ENCODE assay signal across 28 cellular contexts in the genomic region with DNA sequence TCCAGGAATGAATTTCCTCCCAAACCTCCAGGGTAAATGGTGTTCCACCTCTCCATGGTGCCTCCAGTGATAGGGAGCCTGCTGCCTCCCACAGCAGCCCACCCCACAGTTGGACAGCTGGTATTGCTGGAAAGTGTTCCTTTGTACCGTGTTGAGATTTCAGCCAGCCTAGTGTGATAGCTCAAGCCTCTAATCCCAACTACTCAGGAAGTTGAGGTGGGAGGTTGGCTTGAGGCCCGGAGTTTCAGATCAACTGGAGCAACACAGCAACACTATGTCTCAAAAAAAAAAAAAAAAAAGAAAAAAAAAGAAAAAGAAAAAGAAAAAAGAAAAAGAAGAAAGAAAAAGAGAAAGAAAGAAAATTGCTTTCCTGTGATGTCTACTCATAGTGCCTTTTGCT.
"Had no signal": no experiment of that assay in that cellular context is flagged by ENCODE, and none has a peak within 500 bp of the region (broad histone marks: within the 10 kb centered on the region; RNA-seq: fewer than 3 reads in every experiment).

No MANE protein-coding gene starts in this region.

- H3K27ac ChIP-seq: ascending aorta, cardiac muscle cell, WERI-Rb-1 had no signal

- H3K36me3 ChIP-seq: ascending aorta, cardiac muscle cell, WERI-Rb-1 had no signal

- H3K9me3 ChIP-seq: ascending aorta had no signal

- H3K27me3 ChIP-seq: ascending aorta, cardiac muscle cell had no signal

- H3K4me3 ChIP-seq: ascending aorta, cardiac muscle cell had no signal

- DNase-seq: activated CD4-positive, alpha-beta memory T cell treated with anti-CD3 and anti-CD28 coated beads, Interleukin-2, amount 10 ng/mL, durations not matched to agents 7 days and 5 days; activated CD4-positive, alpha-beta T cell treated with anti-CD3 and anti-CD28 coated beads for 1 hour; activated CD4-positive, alpha-beta T cell treated with anti-CD3 and anti-CD28 coated beads for 36 hours; activated CD4-positive, alpha-beta T cell treated with anti-CD3 and anti-CD28 coated beads for 48 hours; activated CD4-positive, alpha-beta T cell treated with anti-CD3 and anti-CD28 coated beads, Interleukin-2, amount 10 ng/mL, durations not matched to agents 7 days and 5 days; activated CD4-positive, alpha-beta T cell treated with anti-CD3 and anti-CD28 coated beads, Interleukin-2, amount 50 U/mL, for 48 hours; activated CD4-positive, CD25-positive, alpha-beta regulatory T cell; activated CD8-positive, alpha-beta memory T cell treated with anti-CD3 and anti-CD28 coated beads for 24 hours; activated CD8-positive, alpha-beta memory T cell treated with anti-CD3 and anti-CD28 coated beads, Interleukin-2, amount 10 ng/mL, durations not matched to agents 7 days and 5 days; activated CD8-positive, alpha-beta memory T cell treated with anti-CD3 and anti-CD28 coated beads, Interleukin-2, amount 50 U/mL, for 48 hours; activated CD8-positive, alpha-beta T cell treated with anti-CD3 and anti-CD28 coated beads, Interleukin-2, amount 10 ng/mL, durations not matched to agents 7 days and 5 days; activated effector memory CD4-positive, alpha-beta T cell treated with Interleukin-2 at 50 U/mL for 16 hours; activated gamma-delta T cell; activated naive CD4-positive, alpha-beta T cell treated with anti-CD3 and anti-CD28 coated beads, Interleukin-2, amount 10 ng/mL, durations not matched to agents 7 days and 5 days; activated naive CD4-positive, alpha-beta T cell treated with Interleukin-2 at 50 U/mL for 16 hours; activated naive CD8-positive, alpha-beta T cell treated with anti-CD3 and anti-CD28 coated beads, Interleukin-2, amount 10 ng/mL, durations not matched to agents 7 days and 5 days; activated naive CD8-positive, alpha-beta T cell treated with anti-CD3 and anti-CD28 coated beads, Interleukin-2, amount 50 U/mL, for 24 hours; activated T-cell treated with anti-CD3 and anti-CD28 coated beads, Interleukin-2, amount 50 U/mL, for 24 hours; activated T-cell treated with anti-CD3 and anti-CD28 coated beads, Interleukin-2, amount 50 U/mL, for 48 hours; amygdala; caudate nucleus; cerebellar nuclear complex; T-helper 1 cell; T-helper 2 cell; T-helper 9 cell; WERI-Rb-1 had no signal

- H3K4me1 ChIP-seq: ascending aorta had no signal
